ENCODE assay signal across 9 cellular contexts in genomic region chr2:73679951-73680571, GRCh38. TPM values are rescaled to one million over a fixed set of nuclear protein-coding genes. Genes with fewer than 3 reads are reported as not detected.
DNase-seq lines count a peak whose midpoint lies in the region; ATAC-seq and TF ChIP-seq lines count a peak whose summit lies in the region.
"Not testable (repeated sequence)": the region's sequence is repeated elsewhere in the genome, so short reads cannot be mapped to it uniquely, and the experiment has no call there.
"Had no signal": no experiment of that assay in that cellular context is flagged by ENCODE, and none has a peak within 500 bp of the region (broad histone marks: within the 10 kb centered on the region; RNA-seq: fewer than 3 reads in every experiment).

No MANE protein-coding gene starts in this region.

- not testable (repeated sequence) for H3K9me3 Mint-ChIP-seq in H9; activated naive CD8-positive, alpha-beta T cell treated with anti-CD3 and anti-CD28 coated beads, Interleukin-2, amount 50 U/mL, for 24 hours

- H3K27me3 Mint-ChIP-seq in H9 (ENCODE audit: low read depth): peaks cover 23% of the 10 kb centered on the region
- not testable (repeated sequence) for H3K27me3 Mint-ChIP-seq in activated naive CD8-positive, alpha-beta T cell treated with anti-CD3 and anti-CD28 coated beads, Interleukin-2, amount 50 U/mL, for 24 hours

- not testable (repeated sequence) for H3K4me3 ChIP-seq in right lobe of liver

- not testable (repeated sequence) for H3K14ac ChIP-seq in H9 (ENCODE audit: insufficient read depth, low read length)

- H2BK15ac ChIP-seq in H9 (ENCODE audit: low read depth, low read length): not testable (repeated sequence)

- H3K27me3 ChIP-seq in H9 (ENCODE audit: insufficient read depth, low read length); right lobe of liver: not testable (repeated sequence)

- not testable (repeated sequence) for H3K27ac ChIP-seq in H9 (ENCODE audit: insufficient read length, low read depth, low read length); right lobe of liver

- not testable (repeated sequence) for H3K4me1 ChIP-seq in H9 (ENCODE audit: insufficient read depth, low read length); right lobe of liver

- peak; percentile 78 for TF ChIP-seq CTCF in H9 (conservative IDR thresholded peaks at IDR 0.05)
- TF ChIP-seq CTCF in right lobe of liver (IDR thresholded peaks at IDR 0.05): peak; percentile 43 to 67 (median 66)

- H3K4me3 Mint-ChIP-seq in H9; activated naive CD8-positive, alpha-beta T cell treated with anti-CD3 and anti-CD28 coated beads, Interleukin-2, amount 50 U/mL, for 24 hours: not testable (repeated sequence)

- not testable (repeated sequence) for H3T11ph ChIP-seq in H9 (ENCODE audit: low read length)

- intact Hi-C loops in right lobe of liver (cut with DNase I): not testable (repeated sequence)

- WGBS in H9 (ENCODE audit: extremely low coverage, insufficient read length, low lambda C conversion rate): no CpG with 5 or more reads among the region's 5 CpGs
- 20% methylated on average over 5 of the region's 5 CpGs for WGBS in right lobe of liver (ENCODE audit: insufficient coverage, low coverage, low lambda C conversion rate, missing lambda C conversion rate)

- not testable (repeated sequence) for H4K91ac ChIP-seq in H9 (ENCODE audit: insufficient read length, low read depth, low read length)

- H3K18ac ChIP-seq in H9 (ENCODE audit: insufficient read length, low read depth, low read length): not testable (repeated sequence)

- TF ChIP-seq POLR2A in right lobe of liver (IDR thresholded peaks at IDR 0.05): not testable (repeated sequence)

- H2BK120ac ChIP-seq in H9 (ENCODE audit: low read depth, low read length, poor library complexity, severe bottlenecking): not testable (repeated sequence)

- H4K8ac ChIP-seq in H9 (replicated peaks; ENCODE audit: insufficient read length, low read depth, low read length): not testable (repeated sequence)

- H3K9ac ChIP-seq in H9 (ENCODE audit: extremely low read depth, insufficient read length, low read length): not testable (repeated sequence)

- H3K23ac ChIP-seq in H9 (ENCODE audit: insufficient read length, low read depth, low read length): not testable (repeated sequence)

- not testable (repeated sequence) for H3K4me2 ChIP-seq in H9 (ENCODE audit: insufficient read depth, insufficient read length, low read length)

- not testable (repeated sequence) for H2BK5ac ChIP-seq in H9 (ENCODE audit: insufficient read length, low read length)

- not testable (repeated sequence) for H2AK5ac ChIP-seq in H9 (ENCODE audit: insufficient read length, low read length)

- not testable (repeated sequence) for H3K36me3 Mint-ChIP-seq in H9 (ENCODE audit: insufficient read depth in 1 of 3, low read depth in 3 of 3); activated naive CD8-positive, alpha-beta T cell treated with anti-CD3 and anti-CD28 coated beads, Interleukin-2, amount 50 U/mL, for 24 hours (ENCODE audit: low read depth)

- not testable (repeated sequence) for H2AFZ ChIP-seq in H9 (ENCODE audit: low read length)

- not testable (repeated sequence) for H3K56ac ChIP-seq in H9 (ENCODE audit: insufficient read length, low read depth, low read length)

- not testable (repeated sequence) for H2BK12ac ChIP-seq in H9 (ENCODE audit: insufficient read length, low read depth, low read length)

- H4K20me1 ChIP-seq in H9 (ENCODE audit: control insufficient read depth, insufficient read depth, insufficient read length): not testable (repeated sequence)

- not testable (repeated sequence) for H3K79me2 ChIP-seq in H9 (ENCODE audit: insufficient read depth, low read length)

- not testable (repeated sequence) for H3K4me1 Mint-ChIP-seq in H9; activated naive CD8-positive, alpha-beta T cell treated with anti-CD3 and anti-CD28 coated beads, Interleukin-2, amount 50 U/mL, for 24 hours

- DNase-seq in COLO668 (lab: John Stamatoyannopoulos, UW; ENCODE audit: unreplicated experiment): peak; percentile 33
- DNase-seq in H9: peak; percentile 47
- peak; percentile 32 for DNase-seq in NCI-H1694 treated with DMSO at 0.1 percent for 48 hours (lab: John Stamatoyannopoulos, UW)
- DNase-seq in SHP77 (lab: John Stamatoyannopoulos, UW): peak; percentile 45 to 52
- DNase-seq in activated naive CD8-positive, alpha-beta T cell treated with anti-CD3 and anti-CD28 coated beads, Interleukin-2, amount 50 U/mL, for 24 hours: peak; percentile 44
- peak; percentile 14 for DNase-seq in fibroblast of peridontal ligament (ENCODE audit: extremely low read depth)
- peak in 1 of 3 donors; percentile 54 for DNase-seq in right lobe of liver
- peak; percentile 13 for DNase-seq in stimulated activated CD4-positive, alpha-beta T cell treated with anti-CD3 and anti-CD28 coated beads, Interleukin-1b, Interleukin-23, amount 100 ng/mL, for 48 hours

- not testable (repeated sequence) for H3K36me3 ChIP-seq in right lobe of liver

- not testable (repeated sequence) for ATAC-seq in activated naive CD8-positive, alpha-beta T cell treated with anti-CD3 and anti-CD28 coated beads, Interleukin-2, amount 50 U/mL, for 24 hours
- ATAC-seq in right lobe of liver: peak; percentile 82 to 91 (median 85)

- H3K9me3 ChIP-seq in H9 (ENCODE audit: control insufficient read depth, low read depth, low read length); right lobe of liver: not testable (repeated sequence)

- H2BK20ac ChIP-seq in H9 (ENCODE audit: low read depth, low read length, poor library complexity, severe bottlenecking): not testable (repeated sequence)

- H3K27ac Mint-ChIP-seq in H9; activated naive CD8-positive, alpha-beta T cell treated with anti-CD3 and anti-CD28 coated beads, Interleukin-2, amount 50 U/mL, for 24 hours: not testable (repeated sequence)

- H3K79me1 ChIP-seq in H9 (ENCODE audit: insufficient read depth, low read depth, low read length, poor library complexity, severe bottlenecking): not testable (repeated sequence)

- H3K4ac ChIP-seq in H9 (ENCODE audit: low read depth, low read length): not testable (repeated sequence)

- not testable (repeated sequence) for H3K23me2 ChIP-seq in H9 (ENCODE audit: insufficient read length, low read depth, low read length, poor library complexity, severe bottlenecking)

- not testable (repeated sequence) for H4K5ac ChIP-seq in H9 (ENCODE audit: insufficient read length, low read depth, low read length)

RNA-seq across cellular contexts. Expression of gene NAT8, which starts 37.8 kb away (rescaled TPM):
- total RNA-seq in H9 (2021): not detected in 2 replicates
- 10 to 100 TPM; 15.1 to 40.6 (median 32.7) TPM for total RNA-seq in right lobe of liver
- total RNA-seq: naive thymus-derived CD8-positive, alpha-beta T cell had no signal

RNA-seq across cellular contexts. Expression of gene TPRKB, which starts 57.1 kb away (rescaled TPM):
- 38.7 and 44.7 TPM in 2 replicates for total RNA-seq in H9 (2021)
- total RNA-seq in right lobe of liver: 10 to 100 TPM in 5 of 6 experiments, 1 to 10 TPM in 1; 6.9 to 19.8 (median 11.5) TPM

Comparison
In these comparisons a context has a peak if more than half of its experiments do, and no peak if none do; other contexts are left out.
1. RNA of gene NAT8, which starts 37.8 kb away (total RNA-seq): 15.1 to 40.6 TPM in right lobe of liver; not detected in H9; every median in the first group is over 10 times any median in the second.